9 cellular contexts compared by ENCODE assay signal in genomic region chr11:57663975-57664374, GRCh38. TPM values are rescaled to one million over a fixed set of nuclear protein-coding genes. Genes with fewer than 3 reads are reported as not detected.
"Had no signal": no experiment of that assay in that cellular context is flagged by ENCODE, and none has a peak within 500 bp of the region (broad histone marks: within the 10 kb centered on the region; RNA-seq: fewer than 3 reads in every experiment).

No MANE protein-coding gene starts in this region.

- ATAC-seq: GM23338, HepG2 had no signal

- H3K27ac ChIP-seq: HL-60 had no signal

- H3K27me3 Mint-ChIP-seq: IgD-negative memory B cell had no signal

- H3K4me3 ChIP-seq: GM23338 had no signal

- DNase-seq: H9, HCEC 1CT, HFFc6 had no signal

- H3K4me2 ChIP-seq: GM23338 had no signal

- H3K4me3 Mint-ChIP-seq: GM23338, HFFc6 had no signal

- H3K9me3 Mint-ChIP-seq: HFFc6, IgD-negative memory B cell had no signal

- H3K27ac Mint-ChIP-seq: GM23338, H9, HFFc6 had no signal

- H2AFZ ChIP-seq: GM23338 had no signal

- FAIRE-seq: H1, H54, HepG2 had no signal

RNA-seq across cellular contexts. Expression of gene YPEL4, which starts 14.3 kb away (rescaled TPM):
- total RNA-seq: GM23338, HepG2 had no signal
- polyA plus RNA-seq: IgD-negative memory B cell had no signal
